Comparison of ENCODE assay signal across 22 cellular contexts in the genomic region with DNA sequence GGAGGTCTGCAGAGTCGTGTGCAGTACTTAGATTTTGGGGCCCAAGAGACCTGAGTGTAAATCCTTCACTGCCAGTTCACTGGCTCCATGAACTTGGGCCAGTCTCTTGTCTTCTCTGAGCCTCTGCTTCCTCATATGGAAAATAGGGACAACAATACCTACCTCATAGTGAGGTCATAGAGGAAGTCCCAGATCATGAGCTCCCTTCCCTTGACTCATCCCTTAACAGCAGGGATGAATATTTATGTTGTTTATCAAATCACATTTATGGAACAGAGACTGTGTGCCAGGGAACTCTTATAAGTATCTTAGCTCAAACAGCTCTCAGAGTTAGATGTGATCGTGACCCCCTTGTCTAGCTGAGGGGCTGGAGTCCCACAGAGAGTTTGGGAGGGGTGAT. TPM values are rescaled to one million over a fixed set of nuclear protein-coding genes. Genes with fewer than 3 reads are reported as not detected.
DNase-seq lines count a peak whose midpoint lies in the region; ATAC-seq and TF ChIP-seq lines count a peak whose summit lies in the region.
"Had no signal": no experiment of that assay in that cellular context is flagged by ENCODE, and none has a peak within 500 bp of the region (broad histone marks: within the 10 kb centered on the region; RNA-seq: fewer than 3 reads in every experiment).

No MANE protein-coding gene starts in this region.

- H3K4me1 ChIP-seq in BLaER1 treated with 17β-estradiol and CSF1 and Interleukin-3, amounts not matched to agents 10 nM and 100 nM = peaks cover 15 to 85% (median 58%) of the 10 kb centered on the region in 10 experiments
- peaks cover 2% of the 10 kb centered on the region; the same call in 1 of the 2 replicates for H3K4me1 ChIP-seq in IMR-90 (ENCODE audit: control insufficient read depth, insufficient read depth, low read length)
- no peaks in the 10 kb centered on the region for H3K4me1 ChIP-seq in left lung
- H3K4me1 ChIP-seq: right atrium auricular region, SJCRH30 had no signal

- H3K27me3 Mint-ChIP-seq in stimulated activated memory B cell treated with anti-CD40 and anti-IgM and Interleukin-4, amounts not matched to agents 10 μg/mL and 1 μg/mL and 100 μg/mL, for 72 hours = no peaks in the 10 kb centered on the region
- no peaks in the 10 kb centered on the region for H3K27me3 Mint-ChIP-seq in type B pancreatic cell
- H3K27me3 Mint-ChIP-seq in activated naive CD8-positive, alpha-beta T cell treated with anti-CD3 and anti-CD28 coated beads for 36 hours = peaks cover 23% of the 10 kb centered on the region

- in situ Hi-C loops in IMR-90 (cut with MboI; ENCODE audit: low sequenced_read_pairs) = no loop called here

- ATAC-seq in IMR-90 (ENCODE audit: low read depth) (peak; percentile 65; the same call in 1 of the 2 replicates), left lung (peak; percentile 75)
- no peak for ATAC-seq in stimulated activated memory B cell treated with anti-CD40 and anti-IgM and Interleukin-4, amounts not matched to agents 10 μg/mL and 1 μg/mL and 100 μg/mL, for 72 hours

- intact Hi-C loops in IMR-90 (cut with micrococcal nuclease) (no loop called here), left lung (cut with DNase I) (no loop called here)

- no peak overlapping the region for H4K91ac ChIP-seq in IMR-90 (ENCODE audit: insufficient read depth, low read depth, low read length)

- POLR2A ChIA-PET in IMR-90 (lab: Charles Lee; ENCODE audit: unreplicated experiment) = interaction anchor here (0.7 kb wide), 1 partner anchor 36 kb away, joined by 3 read pairs; no protein-coding TSS in a partner anchor

- peaks cover 43% of the 10 kb centered on the region for H3K4me1 Mint-ChIP-seq in stimulated activated memory B cell treated with anti-CD40 and anti-IgM and Interleukin-4, amounts not matched to agents 10 μg/mL and 1 μg/mL and 100 μg/mL, for 72 hours
- no peaks in the 10 kb centered on the region for H3K4me1 Mint-ChIP-seq in type B pancreatic cell (ENCODE audit: unreplicated experiment)
- no peaks in the 10 kb centered on the region for H3K4me1 Mint-ChIP-seq in activated naive CD8-positive, alpha-beta T cell treated with anti-CD3 and anti-CD28 coated beads for 36 hours
- H3K4me1 Mint-ChIP-seq: stimulated activated effector memory CD8-positive, alpha-beta T cell treated with anti-CD3 and anti-CD28 coated beads, Interleukin-12 subunit alpha, Interleukin-12 subunit beta, amount 100 ng/mL, for 72 hours had no signal

- H4K20me1 ChIP-seq in BLaER1 treated with 17β-estradiol and CSF1 and Interleukin-3, amounts not matched to agents 10 nM and 100 nM = no peaks in the 10 kb centered on the region
- no peaks in the 10 kb centered on the region for H4K20me1 ChIP-seq in IMR-90 (ENCODE audit: insufficient read depth, low read length)

- H3K4ac ChIP-seq in IMR-90 (ENCODE audit: low read depth, low read length) = peak overlapping the region; percentile 24; the same call in 1 of the 2 replicates

- 0 out of 2 replicates have a peak, but pooled peaks cover 2% of the 10 kb centered on the region for H3K9me1 ChIP-seq in IMR-90 (ENCODE audit: insufficient read depth, low read length)

- dilution Hi-C loops in IMR-90 (cut with HindIII; ENCODE audit: low sequenced_read_pairs, unreplicated experiment) = no loop called here

- peak overlapping the region in 9 of 11 experiments; percentile 59 to 90 (median 82); a peak in 18 of 22 replicates for H3K4me2 ChIP-seq in BLaER1 treated with 17β-estradiol and CSF1 and Interleukin-3, amounts not matched to agents 10 nM and 100 nM
- no peak overlapping the region for H3K4me2 ChIP-seq in IMR-90 (ENCODE audit: low read depth, low read length)

- H3K27me3 ChIP-seq in BLaER1 treated with 17β-estradiol and CSF1 and Interleukin-3, amounts not matched to agents 10 nM and 100 nM = no peaks in the 10 kb centered on the region
- no peaks in the 10 kb centered on the region for H3K27me3 ChIP-seq in IMR-90 (ENCODE audit: control insufficient read depth, insufficient read depth, low read length)
- H3K27me3 ChIP-seq in left lung = no peaks in the 10 kb centered on the region
- H3K27me3 ChIP-seq: right atrium auricular region, SJCRH30 had no signal

- H2AK5ac ChIP-seq in IMR-90 (ENCODE audit: low read depth, low read length) = 0 out of 2 replicates have a peak overlapping the region, but pooled peaks have one; percentile 64

- H4K8ac ChIP-seq in IMR-90 (ENCODE audit: low read depth in 2 of 2, low read length in 2 of 2) = no peak overlapping the region

- H4K5ac ChIP-seq in IMR-90 (ENCODE audit: low read depth, low read length) = no peak overlapping the region

- peak overlapping the region; percentile 28; the same call in 1 of the 2 replicates for H2BK120ac ChIP-seq in IMR-90 (ENCODE audit: low read depth, low read length)

- peak; percentile 75 for DNase-seq in IMR-90
- peak; percentile 71 for DNase-seq in dermis blood vessel endothelial cell
- DNase-seq in left lung = no peak
- DNase-seq in NCI-H187 (lab: John Stamatoyannopoulos, UW) = no peak
- DNase-seq in type B pancreatic cell (ENCODE audit: extremely low spot score, unreplicated experiment) = no peak
- DNase-seq in activated naive CD8-positive, alpha-beta T cell treated with anti-CD3 and anti-CD28 coated beads for 36 hours = no peak
- DNase-seq: activated CD4-positive, alpha-beta memory T cell treated with anti-CD3 and anti-CD28 coated beads for 36 hours; activated naive CD4-positive, alpha-beta T cell treated with anti-CD3 and anti-CD28 coated beads for 36 hours; COR-L47; left ventricle myocardium inferior; NCI-H2227 treated with DMSO at 0.1 percent for 48 hours; NCI-H82; nucleus accumbens; SJCRH30; WERI-Rb-1 had no signal

- peak overlapping the region in 7 of 11 experiments; percentile 43 to 84 (median 73); a peak in 12 of 22 replicates for H3K27ac ChIP-seq in BLaER1 treated with 17β-estradiol and CSF1 and Interleukin-3, amounts not matched to agents 10 nM and 100 nM
- H3K27ac ChIP-seq in IMR-90 (ENCODE audit: insufficient read depth, low read length) (no peak overlapping the region), left lung (no peak overlapping the region)
- H3K27ac ChIP-seq: epithelial cell of prostate, left ventricle myocardium inferior, right atrium auricular region, SJCRH30, thoracic aorta, WERI-Rb-1 had no signal

- BruUV-seq in IMR-90 (replicated peaks; lab: Mats Ljungman, UMichigan) = no TSS peak

- no peak overlapping the region for H3K27ac Mint-ChIP-seq in stimulated activated memory B cell treated with anti-CD40 and anti-IgM and Interleukin-4, amounts not matched to agents 10 μg/mL and 1 μg/mL and 100 μg/mL, for 72 hours
- no peak overlapping the region for H3K27ac Mint-ChIP-seq in type B pancreatic cell
- H3K27ac Mint-ChIP-seq in activated naive CD8-positive, alpha-beta T cell treated with anti-CD3 and anti-CD28 coated beads for 36 hours = no peak overlapping the region
- H3K27ac Mint-ChIP-seq: activated CD4-positive, alpha-beta memory T cell treated with anti-CD3 and anti-CD28 coated beads for 36 hours; activated naive CD4-positive, alpha-beta T cell treated with anti-CD3 and anti-CD28 coated beads for 36 hours; stimulated activated effector memory CD8-positive, alpha-beta T cell treated with anti-CD3 and anti-CD28 coated beads, Interleukin-12 subunit alpha, Interleukin-12 subunit beta, amount 100 ng/mL, for 72 hours had no signal

- peaks cover 4% of the 10 kb centered on the region for H3K9me3 Mint-ChIP-seq in stimulated activated memory B cell treated with anti-CD40 and anti-IgM and Interleukin-4, amounts not matched to agents 10 μg/mL and 1 μg/mL and 100 μg/mL, for 72 hours
- no peaks in the 10 kb centered on the region for H3K9me3 Mint-ChIP-seq in type B pancreatic cell
- H3K9me3 Mint-ChIP-seq in activated naive CD8-positive, alpha-beta T cell treated with anti-CD3 and anti-CD28 coated beads for 36 hours = no peaks in the 10 kb centered on the region
- H3K9me3 Mint-ChIP-seq: activated CD4-positive, alpha-beta memory T cell treated with anti-CD3 and anti-CD28 coated beads for 36 hours; activated naive CD4-positive, alpha-beta T cell treated with anti-CD3 and anti-CD28 coated beads for 36 hours; stimulated activated effector memory CD8-positive, alpha-beta T cell treated with anti-CD3 and anti-CD28 coated beads, Interleukin-12 subunit alpha, Interleukin-12 subunit beta, amount 100 ng/mL, for 72 hours had no signal

- peak overlapping the region; percentile 39 for H2AK9ac ChIP-seq in IMR-90 (replicated peaks; ENCODE audit: low read depth, low read length, poor library complexity)

- peak overlapping the region; percentile 53 for H2AFZ ChIP-seq in IMR-90 (replicated peaks; ENCODE audit: low read length, poor library complexity)

- no peaks in the 10 kb centered on the region for H3K36me3 Mint-ChIP-seq in stimulated activated memory B cell treated with anti-CD40 and anti-IgM and Interleukin-4, amounts not matched to agents 10 μg/mL and 1 μg/mL and 100 μg/mL, for 72 hours
- H3K36me3 Mint-ChIP-seq in type B pancreatic cell = no peaks in the 10 kb centered on the region
- H3K36me3 Mint-ChIP-seq in activated naive CD8-positive, alpha-beta T cell treated with anti-CD3 and anti-CD28 coated beads for 36 hours = no peaks in the 10 kb centered on the region
- H3K36me3 Mint-ChIP-seq: activated CD4-positive, alpha-beta memory T cell treated with anti-CD3 and anti-CD28 coated beads for 36 hours; stimulated activated effector memory CD8-positive, alpha-beta T cell treated with anti-CD3 and anti-CD28 coated beads, Interleukin-12 subunit alpha, Interleukin-12 subunit beta, amount 100 ng/mL, for 72 hours had no signal

- H3K18ac ChIP-seq in IMR-90 (ENCODE audit: low read depth, low read length) = no peak overlapping the region

- no peak overlapping the region for H2BK5ac ChIP-seq in IMR-90 (ENCODE audit: low read depth, low read length, poor library complexity, severe bottlenecking)

- H3K23ac ChIP-seq in IMR-90 (ENCODE audit: low read depth, low read length) = no peak overlapping the region

- no CpG with 5 or more reads among the region's 2 CpGs for WGBS in IMR-90 (ENCODE audit: extremely low coverage in 2 of 2, insufficient read length in 1 of 2), 2 experiments

- H3K14ac ChIP-seq in IMR-90 (replicated peaks; ENCODE audit: low read depth, low read length) = peak overlapping the region; percentile 19; the same call in 1 of the 2 replicates

- H3K79me1 ChIP-seq in IMR-90 (ENCODE audit: low read depth in 1 of 2, low read length in 2 of 2) = peaks cover 0 to 3% of the 10 kb centered on the region in 2 experiments; a peak in 2 of 4 replicates

- TF ChIP-seq RAD21 in IMR-90 (IDR thresholded peaks at IDR 0.05; ENCODE audit: low read length) = no peak

- H2BK15ac ChIP-seq in IMR-90 (ENCODE audit: low read depth, low read length) = peak overlapping the region; percentile 42; the same call in 1 of the 3 replicates

- no peak overlapping the region for H2BK20ac ChIP-seq in IMR-90 (ENCODE audit: low read depth, low read length)

- peak overlapping the region in 2 of 11 experiments; percentile 57 to 58; a peak in 2 of 22 replicates for H3K9ac ChIP-seq in BLaER1 treated with 17β-estradiol and CSF1 and Interleukin-3, amounts not matched to agents 10 nM and 100 nM
- H3K9ac ChIP-seq in IMR-90 (ENCODE audit: low read depth, low read length) = no peak overlapping the region

- no peak overlapping the region for H3K4me3 ChIP-seq in BLaER1 treated with 17β-estradiol and CSF1 and Interleukin-3, amounts not matched to agents 10 nM and 100 nM
- H3K4me3 ChIP-seq in IMR-90 (ENCODE audit: insufficient read depth, low read depth, low read length) = no peak overlapping the region
- H3K4me3 ChIP-seq in left lung = no peak overlapping the region
- H3K4me3 ChIP-seq: left ventricle myocardium inferior, right atrium auricular region, SJCRH30, thoracic aorta had no signal

- no peak overlapping the region for H3K56ac ChIP-seq in IMR-90 (ENCODE audit: extremely low read depth, insufficient read depth, low read length)

- CTCF ChIA-PET in IMR-90 (lab: Yijun Ruan, JAX) = interaction anchor here (1.3 to 2.4 kb wide), 2 partner anchors 10 to 17 kb away, joined by 4 to 12 read pairs; no protein-coding TSS in a partner anchor

- H3K36me3 ChIP-seq in BLaER1 treated with 17β-estradiol and CSF1 and Interleukin-3, amounts not matched to agents 10 nM and 100 nM = 0 out of 22 replicates have a peak, but pooled peaks cover 0 to 4% (median 0%) of the 10 kb centered on the region in 11 experiments
- H3K36me3 ChIP-seq in IMR-90 (ENCODE audit: control insufficient read depth, insufficient read depth, low read length) (no peaks in the 10 kb centered on the region), left lung (no peaks in the 10 kb centered on the region)
- H3K36me3 ChIP-seq: left ventricle myocardium inferior, right atrium auricular region, SJCRH30, thoracic aorta, WERI-Rb-1 had no signal

- TF ChIP-seq CTCF in IMR-90 (conservative IDR thresholded peaks at IDR 0.05; ENCODE audit: low read depth, low read length) (no peak), left lung (IDR thresholded peaks at IDR 0.05) (no peak), type B pancreatic cell (conservative IDR thresholded peaks at IDR 0.05) (no peak)

- no peak overlapping the region for H3K4me3 Mint-ChIP-seq in stimulated activated memory B cell treated with anti-CD40 and anti-IgM and Interleukin-4, amounts not matched to agents 10 μg/mL and 1 μg/mL and 100 μg/mL, for 72 hours
- H3K4me3 Mint-ChIP-seq in type B pancreatic cell = no peak overlapping the region
- H3K4me3 Mint-ChIP-seq in activated naive CD8-positive, alpha-beta T cell treated with anti-CD3 and anti-CD28 coated beads for 36 hours = no peak overlapping the region
- H3K4me3 Mint-ChIP-seq: activated CD4-positive, alpha-beta memory T cell treated with anti-CD3 and anti-CD28 coated beads for 36 hours; activated naive CD4-positive, alpha-beta T cell treated with anti-CD3 and anti-CD28 coated beads for 36 hours; stimulated activated effector memory CD8-positive, alpha-beta T cell treated with anti-CD3 and anti-CD28 coated beads, Interleukin-12 subunit alpha, Interleukin-12 subunit beta, amount 100 ng/mL, for 72 hours had no signal

- no peak for TF ChIP-seq POLR2A in IMR-90 (IDR thresholded peaks at IDR 0.05; ENCODE audit: low read depth, low read length)

- H3K9me3 ChIP-seq in BLaER1 treated with 17β-estradiol and CSF1 and Interleukin-3, amounts not matched to agents 10 nM and 100 nM (replicated peaks in 1 of 11) = peaks cover 0 to 34% (median 15%) of the 10 kb centered on the region in 11 experiments; a peak in 17 of 22 replicates
- H3K9me3 ChIP-seq in IMR-90 (ENCODE audit: control insufficient read depth, insufficient read depth, low read length) (no peaks in the 10 kb centered on the region), left lung (no peaks in the 10 kb centered on the region)
- H3K9me3 ChIP-seq: right atrium auricular region, SJCRH30, thoracic aorta had no signal

RNA-seq across cellular contexts. Expression of a gene that starts 20.1 kb away (rescaled TPM):
- total RNA-seq in IMR-90 (2012; rRNA removed) (28.3 and 35.3 TPM in 2 replicates), dermis blood vessel endothelial cell (8.3 and 19.0 TPM in 2 replicates), left lung (10 to 100 TPM in 1 of 2 donors, 1 to 10 TPM in 1; 5.2 to 10.4 TPM), type B pancreatic cell (ENCODE audit: low replicate concordance) (4.1 and 5.1 TPM in 2 replicates)
- 30.2 and 34.0 TPM in 2 replicates for polyA plus RNA-seq in IMR-90 (2012; rRNA removed)
- 18.9 and 22.2 TPM in 2 replicates for polyA plus RNA-seq in IMR-90 (2012; cell fraction: cytosol; rRNA removed)
- polyA plus RNA-seq in IMR-90 (2012; cell fraction: nucleus; rRNA removed; ENCODE audit: low replicate concordance) = 58.0 and 67.0 TPM in 2 replicates
- total RNA-seq in activated naive CD8-positive, alpha-beta T cell treated with anti-CD3 and anti-CD28 coated beads for 36 hours = not detected
- total RNA-seq: activated CD4-positive, alpha-beta memory T cell treated with anti-CD3 and anti-CD28 coated beads for 36 hours; activated naive CD4-positive, alpha-beta T cell treated with anti-CD3 and anti-CD28 coated beads for 36 hours; SJCRH30; T-helper 1 cell treated with Interleukin-12 subunit alpha and Interleukin-12 subunit beta and Interleukin-4 antibody, amounts not matched to agents 30 ng/mL and 1 ng/mL, for 36 hours had no signal

RNA-seq across cellular contexts. Expression of a gene that starts 59.7 kb away (rescaled TPM):
- total RNA-seq in IMR-90 (2012; rRNA removed) = not detected in 2 replicates
- not detected in 2 replicates for polyA plus RNA-seq in IMR-90 (2012; rRNA removed)
- not detected in 2 replicates for polyA plus RNA-seq in IMR-90 (2012; cell fraction: cytosol; rRNA removed)
- not detected in 2 replicates for polyA plus RNA-seq in IMR-90 (2012; cell fraction: nucleus; rRNA removed; ENCODE audit: low replicate concordance)
- total RNA-seq in dermis blood vessel endothelial cell = 0.34 and 2.1 TPM in 2 replicates
- 10 to 100 TPM in 1 of 2 donors, 1 to 10 TPM in 1; 9.3 to 23.6 TPM for total RNA-seq in left lung
- total RNA-seq in type B pancreatic cell (ENCODE audit: low replicate concordance) = 0.05 TPM in 1 of 2 replicates, not detected in the other
- total RNA-seq in activated naive CD8-positive, alpha-beta T cell treated with anti-CD3 and anti-CD28 coated beads for 36 hours = 1 to 10 TPM in 1 of 2 experiments, under 1 TPM in 1; 0.93 to 1.2 TPM
- total RNA-seq: activated CD4-positive, alpha-beta memory T cell treated with anti-CD3 and anti-CD28 coated beads for 36 hours; SJCRH30 had no signal

Comparison
In these comparisons a context has a peak if more than half of its experiments do, and no peak if none do; other contexts are left out.
1. H3K27ac ChIP-seq: peak in BLaER1 treated with 17β-estradiol and CSF1 and Interleukin-3, amounts not matched to agents 10 nM and 100 nM (7 of 11); none in IMR-90 (single experiment) and left lung (0 of 2).
2. DNase-seq: peak in IMR-90 (single experiment) and dermis blood vessel endothelial cell (single experiment); none in left lung (0 of 2), NCI-H187 (0 of 2), type B pancreatic cell (single experiment) and activated naive CD8-positive, alpha-beta T cell treated with anti-CD3 and anti-CD28 coated beads for 36 hours (single experiment).